2 cellular contexts compared by ENCODE assay signal in genomic region chr17:40456396-40456951, GRCh38.
TF ChIP-seq lines count a peak whose summit lies in the region.

No MANE protein-coding gene starts in this region.

TF ChIP-seq in IMR-90, 13 proteins besides CTCF, POLR2A, EP300 and RAD21:
- TF ChIP-seq MAFK (IDR thresholded peaks at IDR 0.05; ENCODE audit: low read depth, low read length) (no peak), BHLHE40 (IDR thresholded peaks at IDR 0.05; ENCODE audit: low read depth, low read length) (no peak), RCOR1 (IDR thresholded peaks at IDR 0.05; ENCODE audit: insufficient replicate concordance, low read length) (no peak), RFX5 (IDR thresholded peaks at IDR 0.05; ENCODE audit: low read depth, low read length) (no peak), FOS (IDR thresholded peaks at IDR 0.05; ENCODE audit: low read depth, low read length) (no peak), MXI1 (IDR thresholded peaks at IDR 0.05; ENCODE audit: borderline replicate concordance, low read depth, low read length) (no peak), CHD1 (IDR thresholded peaks at IDR 0.05; ENCODE audit: low read depth, low read length) (no peak)
- TF ChIP-seq, protein P1, sequence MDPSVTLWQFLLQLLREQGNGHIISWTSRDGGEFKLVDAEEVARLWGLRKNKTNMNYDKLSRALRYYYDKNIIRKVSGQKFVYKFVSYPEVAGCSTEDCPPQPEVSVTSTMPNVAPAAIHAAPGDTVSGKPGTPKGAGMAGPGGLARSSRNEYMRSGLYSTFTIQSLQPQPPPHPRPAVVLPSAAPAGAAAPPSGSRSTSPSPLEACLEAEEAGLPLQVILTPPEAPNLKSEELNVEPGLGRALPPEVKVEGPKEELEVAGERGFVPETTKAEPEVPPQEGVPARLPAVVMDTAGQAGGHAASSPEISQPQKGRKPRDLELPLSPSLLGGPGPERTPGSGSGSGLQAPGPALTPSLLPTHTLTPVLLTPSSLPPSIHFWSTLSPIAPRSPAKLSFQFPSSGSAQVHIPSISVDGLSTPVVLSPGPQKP (IDR thresholded peaks at IDR 0.05; ENCODE audit: borderline replicate concordance, low read depth, low read length), result no peak
- TF ChIP-seq, protein P2, sequence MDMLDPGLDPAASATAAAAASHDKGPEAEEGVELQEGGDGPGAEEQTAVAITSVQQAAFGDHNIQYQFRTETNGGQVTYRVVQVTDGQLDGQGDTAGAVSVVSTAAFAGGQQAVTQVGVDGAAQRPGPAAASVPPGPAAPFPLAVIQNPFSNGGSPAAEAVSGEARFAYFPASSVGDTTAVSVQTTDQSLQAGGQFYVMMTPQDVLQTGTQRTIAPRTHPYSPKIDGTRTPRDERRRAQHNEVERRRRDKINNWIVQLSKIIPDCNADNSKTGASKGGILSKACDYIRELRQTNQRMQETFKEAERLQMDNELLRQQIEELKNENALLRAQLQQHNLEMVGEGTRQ (IDR thresholded peaks at IDR 0.05; ENCODE audit: low read depth, low read length), result no peak
TF ChIP-seq in IMR-90: peak in this region for 0.

TF ChIP-seq in liver, 16 proteins besides CTCF, POLR2A, EP300 and RAD21:
- TF ChIP-seq EGR1 (IDR thresholded peaks at IDR 0.05; ENCODE audit: low read depth in 2 of 2), result no peak
- TF ChIP-seq FOXA1 (IDR thresholded peaks at IDR 0.05), result no peak
- TF ChIP-seq YY1 (IDR thresholded peaks at IDR 0.05), result no peak
- no peak for TF ChIP-seq TAF1 (conservative IDR thresholded peaks at IDR 0.05)
- peak; percentile 8 for TF ChIP-seq NR2F2 (IDR thresholded peaks at IDR 0.05)
- peak in 1 of 2 donors; percentile 73 for TF ChIP-seq GABPA (IDR thresholded peaks at IDR 0.05 in 1 of 2, conservative IDR thresholded peaks at IDR 0.05 in 1 of 2)
- TF ChIP-seq, protein P3, sequence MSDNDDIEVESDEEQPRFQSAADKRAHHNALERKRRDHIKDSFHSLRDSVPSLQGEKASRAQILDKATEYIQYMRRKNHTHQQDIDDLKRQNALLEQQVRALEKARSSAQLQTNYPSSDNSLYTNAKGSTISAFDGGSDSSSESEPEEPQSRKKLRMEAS (IDR thresholded peaks at IDR 0.05), result no peak
- TF ChIP-seq HNF4G (IDR thresholded peaks at IDR 0.05), result no peak
- no peak for TF ChIP-seq SP1 (IDR thresholded peaks at IDR 0.05)
- no peak for TF ChIP-seq HNF4A (conservative IDR thresholded peaks at IDR 0.05)
- TF ChIP-seq JUND (IDR thresholded peaks at IDR 0.05), result peak in 1 of 2 donors; percentile 0
